Comparison of ENCODE assay signal across 1 cellular context in the genomic region with DNA sequence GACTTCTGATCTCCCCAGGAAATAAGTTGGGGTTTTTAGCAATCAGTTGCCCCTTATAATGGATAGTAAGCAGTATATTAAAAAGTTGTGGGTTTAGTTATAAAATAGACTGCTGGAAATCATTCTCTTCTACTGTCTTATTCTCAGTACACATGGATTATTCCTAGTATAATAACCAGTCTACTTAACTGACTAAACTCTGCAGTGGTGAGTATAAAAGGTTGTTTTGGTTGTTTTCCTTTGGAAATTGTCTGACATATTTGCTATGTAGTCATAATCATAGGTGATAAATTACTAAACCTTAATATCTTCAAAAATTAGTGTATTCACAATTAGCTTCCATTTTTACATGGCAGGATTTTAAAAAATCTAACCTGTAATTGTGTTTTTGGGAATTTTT.
TF ChIP-seq lines count a peak whose summit lies in the region.

No MANE protein-coding gene starts in this region.

TF ChIP-seq in H1, 55 proteins besides CTCF, POLR2A, EP300 and RAD21:
- TF ChIP-seq EGR1 (IDR thresholded peaks at IDR 0.05; ENCODE audit: borderline replicate concordance, low read depth, low read length) (no peak), GTF2F1 (IDR thresholded peaks at IDR 0.05; ENCODE audit: borderline replicate concordance, low read depth, low read length) (no peak), CBX5 (IDR thresholded peaks at IDR 0.05; ENCODE audit: low read depth, low read length) (no peak), CEBPB (IDR thresholded peaks at IDR 0.05; ENCODE audit: low read depth, low read length) (no peak), TAF1 (IDR thresholded peaks at IDR 0.05; ENCODE audit: low read depth, low read length) (no peak), SUZ12 (IDR thresholded peaks at IDR 0.05; ENCODE audit: low read length) (no peak), HDAC6 (IDR thresholded peaks at IDR 0.05; ENCODE audit: low read depth, low read length) (no peak), TAF7 (optimal IDR thresholded peaks at IDR 0.05; ENCODE audit: borderline replicate concordance, low read depth, low read length) (no peak), POU5F1 (IDR thresholded peaks at IDR 0.05; ENCODE audit: low read depth, low read length) (no peak), SIX5 (IDR thresholded peaks at IDR 0.05; ENCODE audit: low read depth, low read length) (no peak)
- TF ChIP-seq, protein P1, sequence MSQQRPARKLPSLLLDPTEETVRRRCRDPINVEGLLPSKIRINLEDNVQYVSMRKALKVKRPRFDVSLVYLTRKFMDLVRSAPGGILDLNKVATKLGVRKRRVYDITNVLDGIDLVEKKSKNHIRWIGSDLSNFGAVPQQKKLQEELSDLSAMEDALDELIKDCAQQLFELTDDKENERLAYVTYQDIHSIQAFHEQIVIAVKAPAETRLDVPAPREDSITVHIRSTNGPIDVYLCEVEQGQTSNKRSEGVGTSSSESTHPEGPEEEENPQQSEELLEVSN (IDR thresholded peaks at IDR 0.05) = no peak
- TF ChIP-seq, protein P2, sequence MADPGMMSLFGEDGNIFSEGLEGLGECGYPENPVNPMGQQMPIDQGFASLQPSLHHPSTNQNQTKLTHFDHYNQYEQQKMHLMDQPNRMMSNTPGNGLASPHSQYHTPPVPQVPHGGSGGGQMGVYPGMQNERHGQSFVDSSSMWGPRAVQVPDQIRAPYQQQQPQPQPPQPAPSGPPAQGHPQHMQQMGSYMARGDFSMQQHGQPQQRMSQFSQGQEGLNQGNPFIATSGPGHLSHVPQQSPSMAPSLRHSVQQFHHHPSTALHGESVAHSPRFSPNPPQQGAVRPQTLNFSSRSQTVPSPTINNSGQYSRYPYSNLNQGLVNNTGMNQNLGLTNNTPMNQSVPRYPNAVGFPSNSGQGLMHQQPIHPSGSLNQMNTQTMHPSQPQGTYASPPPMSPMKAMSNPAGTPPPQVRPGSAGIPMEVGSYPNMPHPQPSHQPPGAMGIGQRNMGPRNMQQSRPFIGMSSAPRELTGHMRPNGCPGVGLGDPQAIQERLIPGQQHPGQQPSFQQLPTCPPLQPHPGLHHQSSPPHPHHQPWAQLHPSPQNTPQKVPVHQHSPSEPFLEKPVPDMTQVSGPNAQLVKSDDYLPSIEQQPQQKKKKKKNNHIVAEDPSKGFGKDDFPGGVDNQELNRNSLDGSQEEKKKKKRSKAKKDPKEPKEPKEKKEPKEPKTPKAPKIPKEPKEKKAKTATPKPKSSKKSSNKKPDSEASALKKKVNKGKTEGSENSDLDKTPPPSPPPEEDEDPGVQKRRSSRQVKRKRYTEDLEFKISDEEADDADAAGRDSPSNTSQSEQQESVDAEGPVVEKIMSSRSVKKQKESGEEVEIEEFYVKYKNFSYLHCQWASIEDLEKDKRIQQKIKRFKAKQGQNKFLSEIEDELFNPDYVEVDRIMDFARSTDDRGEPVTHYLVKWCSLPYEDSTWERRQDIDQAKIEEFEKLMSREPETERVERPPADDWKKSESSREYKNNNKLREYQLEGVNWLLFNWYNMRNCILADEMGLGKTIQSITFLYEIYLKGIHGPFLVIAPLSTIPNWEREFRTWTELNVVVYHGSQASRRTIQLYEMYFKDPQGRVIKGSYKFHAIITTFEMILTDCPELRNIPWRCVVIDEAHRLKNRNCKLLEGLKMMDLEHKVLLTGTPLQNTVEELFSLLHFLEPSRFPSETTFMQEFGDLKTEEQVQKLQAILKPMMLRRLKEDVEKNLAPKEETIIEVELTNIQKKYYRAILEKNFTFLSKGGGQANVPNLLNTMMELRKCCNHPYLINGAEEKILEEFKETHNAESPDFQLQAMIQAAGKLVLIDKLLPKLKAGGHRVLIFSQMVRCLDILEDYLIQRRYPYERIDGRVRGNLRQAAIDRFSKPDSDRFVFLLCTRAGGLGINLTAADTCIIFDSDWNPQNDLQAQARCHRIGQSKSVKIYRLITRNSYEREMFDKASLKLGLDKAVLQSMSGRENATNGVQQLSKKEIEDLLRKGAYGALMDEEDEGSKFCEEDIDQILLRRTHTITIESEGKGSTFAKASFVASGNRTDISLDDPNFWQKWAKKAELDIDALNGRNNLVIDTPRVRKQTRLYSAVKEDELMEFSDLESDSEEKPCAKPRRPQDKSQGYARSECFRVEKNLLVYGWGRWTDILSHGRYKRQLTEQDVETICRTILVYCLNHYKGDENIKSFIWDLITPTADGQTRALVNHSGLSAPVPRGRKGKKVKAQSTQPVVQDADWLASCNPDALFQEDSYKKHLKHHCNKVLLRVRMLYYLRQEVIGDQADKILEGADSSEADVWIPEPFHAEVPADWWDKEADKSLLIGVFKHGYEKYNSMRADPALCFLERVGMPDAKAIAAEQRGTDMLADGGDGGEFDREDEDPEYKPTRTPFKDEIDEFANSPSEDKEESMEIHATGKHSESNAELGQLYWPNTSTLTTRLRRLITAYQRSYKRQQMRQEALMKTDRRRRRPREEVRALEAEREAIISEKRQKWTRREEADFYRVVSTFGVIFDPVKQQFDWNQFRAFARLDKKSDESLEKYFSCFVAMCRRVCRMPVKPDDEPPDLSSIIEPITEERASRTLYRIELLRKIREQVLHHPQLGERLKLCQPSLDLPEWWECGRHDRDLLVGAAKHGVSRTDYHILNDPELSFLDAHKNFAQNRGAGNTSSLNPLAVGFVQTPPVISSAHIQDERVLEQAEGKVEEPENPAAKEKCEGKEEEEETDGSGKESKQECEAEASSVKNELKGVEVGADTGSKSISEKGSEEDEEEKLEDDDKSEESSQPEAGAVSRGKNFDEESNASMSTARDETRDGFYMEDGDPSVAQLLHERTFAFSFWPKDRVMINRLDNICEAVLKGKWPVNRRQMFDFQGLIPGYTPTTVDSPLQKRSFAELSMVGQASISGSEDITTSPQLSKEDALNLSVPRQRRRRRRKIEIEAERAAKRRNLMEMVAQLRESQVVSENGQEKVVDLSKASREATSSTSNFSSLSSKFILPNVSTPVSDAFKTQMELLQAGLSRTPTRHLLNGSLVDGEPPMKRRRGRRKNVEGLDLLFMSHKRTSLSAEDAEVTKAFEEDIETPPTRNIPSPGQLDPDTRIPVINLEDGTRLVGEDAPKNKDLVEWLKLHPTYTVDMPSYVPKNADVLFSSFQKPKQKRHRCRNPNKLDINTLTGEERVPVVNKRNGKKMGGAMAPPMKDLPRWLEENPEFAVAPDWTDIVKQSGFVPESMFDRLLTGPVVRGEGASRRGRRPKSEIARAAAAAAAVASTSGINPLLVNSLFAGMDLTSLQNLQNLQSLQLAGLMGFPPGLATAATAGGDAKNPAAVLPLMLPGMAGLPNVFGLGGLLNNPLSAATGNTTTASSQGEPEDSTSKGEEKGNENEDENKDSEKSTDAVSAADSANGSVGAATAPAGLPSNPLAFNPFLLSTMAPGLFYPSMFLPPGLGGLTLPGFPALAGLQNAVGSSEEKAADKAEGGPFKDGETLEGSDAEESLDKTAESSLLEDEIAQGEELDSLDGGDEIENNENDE (IDR thresholded peaks at IDR 0.05; ENCODE audit: insufficient replicate concordance, low read length) = no peak
- TF ChIP-seq, protein P3, sequence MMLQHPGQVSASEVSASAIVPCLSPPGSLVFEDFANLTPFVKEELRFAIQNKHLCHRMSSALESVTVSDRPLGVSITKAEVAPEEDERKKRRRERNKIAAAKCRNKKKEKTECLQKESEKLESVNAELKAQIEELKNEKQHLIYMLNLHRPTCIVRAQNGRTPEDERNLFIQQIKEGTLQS (IDR thresholded peaks at IDR 0.05; ENCODE audit: insufficient read depth, low read depth, low read length) = no peak
